In genomic region chr12:47370421-47370820, GRCh38 we compare ENCODE assay signal across 20 cellular contexts.
A peak's percentile ranks its signal among the peaks of the same experiment; 100 is the strongest.
DNase-seq lines count a peak whose midpoint lies in the region; ATAC-seq and TF ChIP-seq lines count a peak whose summit lies in the region.
"Had no signal": no experiment of that assay in that cellular context is flagged by ENCODE, and none has a peak within 500 bp of the region (broad histone marks: within the 10 kb centered on the region; RNA-seq: fewer than 3 reads in every experiment).

No MANE protein-coding gene starts in this region.

- no peak for TF ChIP-seq CTCF in GM13976 (IDR thresholded peaks at IDR 0.05; ENCODE audit: borderline replicate concordance, control extremely low read depth, extremely low read depth, insufficient read depth, missing control alignments)

- H3K27me3 Mint-ChIP-seq in central memory CD8-positive, alpha-beta T cell = no peaks in the 10 kb centered on the region
- H3K27me3 Mint-ChIP-seq: B cell had no signal

- peak overlapping the region; percentile 47 for H3K27ac Mint-ChIP-seq in central memory CD8-positive, alpha-beta T cell (ENCODE audit: low read depth)
- H3K27ac Mint-ChIP-seq: B cell had no signal

- H3K4me3 Mint-ChIP-seq in central memory CD8-positive, alpha-beta T cell = no peak overlapping the region
- H3K4me3 Mint-ChIP-seq: B cell had no signal

- in situ Hi-C loops in GM13976 (cut with MboI; ENCODE audit: low sequenced_read_pairs, unreplicated experiment) = no loop called here

- no peaks in the 10 kb centered on the region for H3K9me3 Mint-ChIP-seq in central memory CD8-positive, alpha-beta T cell

- DNase-seq in SIG-M5 treated with dmso at 0.1 percent for 504 hours (lab: John Stamatoyannopoulos, UW; ENCODE audit: unreplicated experiment) (peak; percentile 35), SIG-M5 (lab: John Stamatoyannopoulos, UW) (no peak), NCI-H526 (lab: John Stamatoyannopoulos, UW) (peak; percentile 57 to 73), ureter (ENCODE audit: low spot score) (peak; percentile 62), HEK293T (ENCODE audit: extremely low spot score) (no peak), GM13976 (ENCODE audit: low spot score) (no peak)
- no peak for DNase-seq in central memory CD8-positive, alpha-beta T cell (ENCODE audit: low spot score in 2 of 2)
- DNase-seq: DND-41, GOT3, HCEC 1CT, Kasumi-1, MG63, NCI-H1694 treated with DMSO at 0.1 percent for 48 hours, NCI-H2227 treated with DMSO at 0.1 percent for 48 hours, NCI-H510A, RPMI8226, SHP77, SK-N-SH had no signal

- CTCF ChIA-PET in HEK293T (lab: Yijun Ruan, JAX) = no interaction called here

- no peak for ATAC-seq in central memory CD8-positive, alpha-beta T cell (replicated peaks; ENCODE audit: extremely low read depth, poor library complexity, severe bottlenecking)
- no peak for ATAC-seq in HG02970 (IDR thresholded peaks at IDR 0.05; ENCODE audit: low FRiP score, unreplicated experiment)

- POLR2A ChIA-PET in HEK293T (lab: Yijun Ruan, JAX) = interaction anchor here (0.6 kb wide), 1 partner anchor 105 kb away, joined by 3 read pairs; no protein-coding TSS in a partner anchor

- peaks cover 1% of the 10 kb centered on the region for H3K36me3 Mint-ChIP-seq in central memory CD8-positive, alpha-beta T cell (ENCODE audit: insufficient read depth)

- H3K4me1 Mint-ChIP-seq in central memory CD8-positive, alpha-beta T cell = peaks cover 19% of the 10 kb centered on the region

TF ChIP-seq in HEK293T, 16 proteins besides CTCF, POLR2A, EP300 and RAD21:
- TF ChIP-seq ARNT (IDR thresholded peaks at IDR 0.05) (no peak), BHLHE40 (IDR thresholded peaks at IDR 0.05; ENCODE audit: borderline replicate concordance) (no peak), L3MBTL2 (conservative IDR thresholded peaks at IDR 0.05) (no peak), PKNOX1 (IDR thresholded peaks at IDR 0.05) (no peak), SUZ12 (IDR thresholded peaks at IDR 0.05) (no peak), FOXK2 (IDR thresholded peaks at IDR 0.05) (no peak), HDGF (IDR thresholded peaks at IDR 0.05; ENCODE audit: borderline replicate concordance) (no peak), NFRKB (IDR thresholded peaks at IDR 0.05) (no peak), ZNF384 (IDR thresholded peaks at IDR 0.05) (no peak), LEF1 (IDR thresholded peaks at IDR 0.05; ENCODE audit: borderline replicate concordance) (no peak), FOXA1 (IDR thresholded peaks at IDR 0.05) (no peak), CTBP1 (IDR thresholded peaks at IDR 0.05; ENCODE audit: borderline replicate concordance) (no peak), FOXM1 (IDR thresholded peaks at IDR 0.05; ENCODE audit: borderline replicate concordance) (no peak), SP1 (IDR thresholded peaks at IDR 0.05) (no peak), TARDBP (IDR thresholded peaks at IDR 0.05) (no peak), ELF4 (IDR thresholded peaks at IDR 0.05) (no peak)

Comparison
In these comparisons a context has a peak if more than half of its experiments do, and no peak if none do; other contexts are left out.
1. DNase-seq: peak in SIG-M5 treated with dmso at 0.1 percent for 504 hours (single experiment), NCI-H526 (2 of 2) and ureter (single experiment); none in SIG-M5 (single experiment), central memory CD8-positive, alpha-beta T cell (0 of 2), HEK293T (single experiment) and GM13976 (single experiment).